In genomic region chr10:69629897-69630650, GRCh38 we compare ENCODE assay signal across 1 cellular context.
TF ChIP-seq lines count a peak whose summit lies in the region.

Gene FAM241B (plus strand): TSS chr10:69630247. CDS start chr10:69631744, 1,497 bp downstream.

TF ChIP-seq in GM12878, 131 proteins besides CTCF, POLR2A, EP300 and RAD21 (continued from another document and continues in another):
- TF ChIP-seq ZBTB33 (IDR thresholded peaks at IDR 0.05), result no peak
- TF ChIP-seq FOS (IDR thresholded peaks at IDR 0.05; ENCODE audit: borderline replicate concordance, extremely low read depth, insufficient read length), result no peak
- no peak for TF ChIP-seq WRNIP1 (IDR thresholded peaks at IDR 0.05; ENCODE audit: borderline replicate concordance, low read depth, low read length)
- TF ChIP-seq NR2F1 (conservative IDR thresholded peaks at IDR 0.05), result 0 out of 2 replicates have a peak, but pooled peaks have one; percentile 23
- TF ChIP-seq ATF3 (IDR thresholded peaks at IDR 0.05; ENCODE audit: borderline replicate concordance, extremely low read depth, low read depth, low read length), result 0 out of 2 replicates have a peak, but pooled peaks have one; percentile 22
- TF ChIP-seq SUZ12 (IDR thresholded peaks at IDR 0.05; ENCODE audit: unreplicated experiment), result no peak
- no peak for TF ChIP-seq IRF5 (IDR thresholded peaks at IDR 0.05; ENCODE audit: borderline replicate concordance)
- no peak for TF ChIP-seq POU2F2 (IDR thresholded peaks at IDR 0.05; ENCODE audit: borderline replicate concordance, low read depth, low read length)
- no peak for TF ChIP-seq TARDBP (IDR thresholded peaks at IDR 0.05; ENCODE audit: borderline replicate concordance)
- peak; percentile 62 for TF ChIP-seq IKZF1 (conservative IDR thresholded peaks at IDR 0.05)
- no peak for TF ChIP-seq CEBPZ (IDR thresholded peaks at IDR 0.05; ENCODE audit: low read depth, low read length)
- TF ChIP-seq RUNX3 (IDR thresholded peaks at IDR 0.05; ENCODE audit: low read length), result 0 out of 2 replicates have a peak, but pooled peaks have one; percentile 7
- TF ChIP-seq TAF1 (IDR thresholded peaks at IDR 0.05; ENCODE audit: borderline replicate concordance, low read depth, low read length), result no peak
- TF ChIP-seq USF1 (IDR thresholded peaks at IDR 0.05; ENCODE audit: borderline replicate concordance, extremely low read length, insufficient read depth, low read depth, low read length), result peak; percentile 23
- TF ChIP-seq ZBTB11 (CRISPR knock-in tag; IDR thresholded peaks at IDR 0.05), result no peak
- no peak for TF ChIP-seq ZNF622 (IDR thresholded peaks at IDR 0.05)
- TF ChIP-seq ATF2 (IDR thresholded peaks at IDR 0.05; ENCODE audit: low read length), result no peak
- TF ChIP-seq CHD4 (IDR thresholded peaks at IDR 0.05), result no peak
- no peak for TF ChIP-seq HDGF (IDR thresholded peaks at IDR 0.05)
- no peak for TF ChIP-seq ZNF24 (IDR thresholded peaks at IDR 0.05)
- no peak for TF ChIP-seq JUND (IDR thresholded peaks at IDR 0.05; ENCODE audit: low read depth, low read length)
- TF ChIP-seq EED (IDR thresholded peaks at IDR 0.05; ENCODE audit: low read depth), result no peak
- no peak for TF ChIP-seq RELB (IDR thresholded peaks at IDR 0.05; ENCODE audit: low read depth)
- TF ChIP-seq TCF7 (IDR thresholded peaks at IDR 0.05; ENCODE audit: borderline replicate concordance), result no peak
- no peak for TF ChIP-seq ZNF687 (IDR thresholded peaks at IDR 0.05)
- TF ChIP-seq FOXK2 (IDR thresholded peaks at IDR 0.05), result no peak
- 0 out of 2 replicates have a peak, but pooled peaks have one; percentile 25 for TF ChIP-seq DPF2 (IDR thresholded peaks at IDR 0.05)
- 0 out of 2 replicates have a peak, but pooled peaks have one; percentile 41 for TF ChIP-seq GATAD2B (conservative IDR thresholded peaks at IDR 0.05; ENCODE audit: low read depth)
- TF ChIP-seq MYB (IDR thresholded peaks at IDR 0.05; ENCODE audit: borderline replicate concordance, low read depth, low read length), result no peak
- TF ChIP-seq NRF1 (conservative IDR thresholded peaks at IDR 0.05; ENCODE audit: low read depth, low read length), result no peak
- TF ChIP-seq LARP7 (IDR thresholded peaks at IDR 0.05), result 0 out of 2 replicates have a peak, but pooled peaks have one; percentile 57
- TF ChIP-seq BCLAF1 (IDR thresholded peaks at IDR 0.05), result no peak
- no peak for TF ChIP-seq KAT2A (conservative IDR thresholded peaks at IDR 0.05; ENCODE audit: control insufficient read depth, low read depth, low read length)
- no peak for TF ChIP-seq PAX5 (IDR thresholded peaks at IDR 0.05; ENCODE audit: borderline replicate concordance, low read depth, low read length)
- no peak for TF ChIP-seq NFYA (IDR thresholded peaks at IDR 0.05; ENCODE audit: borderline replicate concordance, low read depth, low read length)
- TF ChIP-seq CBX5 (IDR thresholded peaks at IDR 0.05; ENCODE audit: low read depth), result no peak
- no peak for TF ChIP-seq POLR2AphosphoS5 (IDR thresholded peaks at IDR 0.05; ENCODE audit: low read length)
- no peak for TF ChIP-seq TCF3 (IDR thresholded peaks at IDR 0.05; ENCODE audit: borderline replicate concordance, insufficient read depth, low read depth, low read length)
